ENCODE assay signal across 8 cellular contexts in the genomic region with DNA sequence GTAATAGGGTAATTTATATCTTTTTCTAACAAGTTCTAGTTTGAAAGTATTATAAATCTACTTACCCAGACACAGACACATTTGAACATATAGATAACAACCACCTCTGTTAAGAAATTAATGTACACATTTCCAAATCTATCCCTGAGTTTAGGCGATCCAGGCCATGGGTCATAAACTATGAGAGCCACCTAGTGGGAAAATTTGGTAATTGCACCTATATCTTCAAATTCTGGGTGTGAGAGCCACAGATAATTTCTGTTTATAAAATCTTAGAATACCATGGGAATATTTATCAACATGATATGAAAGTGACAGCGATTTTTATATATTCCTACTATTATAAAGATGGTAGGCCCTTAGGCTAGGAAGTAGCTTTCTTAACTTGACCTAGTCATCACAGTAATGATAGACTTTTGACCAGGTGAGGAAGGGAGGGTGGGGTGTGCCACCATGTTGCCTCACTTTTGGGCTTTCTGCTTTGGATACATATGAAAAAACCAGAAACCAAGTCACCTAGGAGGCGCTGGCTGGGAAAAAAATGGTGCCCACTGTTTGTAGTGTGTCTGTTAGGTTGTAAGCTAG. TPM values are rescaled to one million over a fixed set of nuclear protein-coding genes. Genes with fewer than 3 reads are reported as not detected.
DNase-seq lines count a peak whose midpoint lies in the region; ATAC-seq and TF ChIP-seq lines count a peak whose summit lies in the region.

No MANE protein-coding gene starts in this region.

- TF ChIP-seq CTCF in GM12874 (IDR thresholded peaks at IDR 0.05; ENCODE audit: insufficient read depth, low read depth, low read length): peak; percentile 51; the same call in 1 of the 2 replicates
- TF ChIP-seq CTCF in LNCAP (IDR thresholded peaks at IDR 0.05): peak; percentile 79
- TF ChIP-seq CTCF in psoas muscle (IDR thresholded peaks at IDR 0.05): peak; percentile 88

- ATAC-seq in psoas muscle (peak in 3 of 4 donors; percentile 59 to 76 (median 60)), GM19452 (IDR thresholded peaks at IDR 0.05; ENCODE audit: unreplicated experiment) (no peak), GM18520 (IDR thresholded peaks at IDR 0.05; ENCODE audit: unreplicated experiment) (no peak)

- 1 to 6% (median 3%) methylated on average over 3 of the region's 3 CpGs for WGBS in psoas muscle, 3 donors

- intact Hi-C loops in psoas muscle (cut with DNase I): loop anchor here (1.0 to 5.0 kb wide), 4 partner anchors 34 to 176 kb away; a partner anchor contains a TSS

- H3K4me1 ChIP-seq in psoas muscle: no peaks in the 10 kb centered on the region

- H3K9me3 ChIP-seq in psoas muscle: no peaks in the 10 kb centered on the region

- peak; percentile 62 for DNase-seq in AG20443 (ENCODE audit: low spot score)
- peak; percentile 18 for DNase-seq in SKM-1 (lab: John Stamatoyannopoulos, UW; ENCODE audit: unreplicated experiment)
- DNase-seq in fibroblast of peridontal ligament (ENCODE audit: extremely low read depth): peak; percentile 75
- no peak for DNase-seq in psoas muscle

- no peak overlapping the region for H3K27ac ChIP-seq in psoas muscle

- no peaks in the 10 kb centered on the region for H3K36me3 ChIP-seq in psoas muscle (ENCODE audit: insufficient read depth in 1 of 2, low read depth in 1 of 2)

- H3K4me3 ChIP-seq in psoas muscle: no peak overlapping the region

- peaks cover 0 to 6% (median 0%) of the 10 kb centered on the region in 3 donors for H3K27me3 ChIP-seq in psoas muscle (ENCODE audit: insufficient read depth in 3 of 3, low read length in 2 of 3)

RNA-seq across cellular contexts. Expression of a gene that starts 8.0 kb away (rescaled TPM):
- under 1 TPM in 2 of 4 donors, not detected in 2; 0.28 to 0.38 TPM for total RNA-seq in psoas muscle
- polyA plus RNA-seq in psoas muscle: under 1 TPM in 2 of 3 donors, not detected in 1; 0.07 to 0.12 TPM

RNA-seq across cellular contexts. Expression of a gene that starts 26.6 kb away (rescaled TPM):
- total RNA-seq in psoas muscle: not detected
- polyA plus RNA-seq in psoas muscle: not detected

RNA-seq across cellular contexts. Expression of a gene that starts 35.5 kb away (rescaled TPM):
- 100 to 1,000 TPM in 2 of 4 donors, 10 to 100 TPM in 2; 60.4 to 134 (median 96.0) TPM for total RNA-seq in psoas muscle
- polyA plus RNA-seq in psoas muscle: 100 to 1,000 TPM in 1 of 3 donors, 10 to 100 TPM in 2; 34.4 to 215 (median 57.6) TPM

RNA-seq across cellular contexts. Expression of a gene that starts 54.1 kb away (rescaled TPM):
- total RNA-seq in psoas muscle: 1 to 10 TPM in 1 of 4 donors, under 1 TPM in 3; 0.25 to 1.0 (median 0.61) TPM
- under 1 TPM; 0.13 to 0.27 (median 0.21) TPM for polyA plus RNA-seq in psoas muscle

Comparison
In these comparisons a context has a peak if more than half of its experiments do, and no peak if none do; other contexts are left out.
1. DNase-seq: peak in AG20443 (single experiment), SKM-1 (single experiment) and fibroblast of peridontal ligament (single experiment); none in psoas muscle (0 of 2).
2. ATAC-seq: peak in psoas muscle (3 of 4); none in GM19452 (single experiment) and GM18520 (single experiment).
3. Peak in every context shown above with its lines, with median percentiles within 50 percentile points of each other: CTCF ChIP-seq.